In the genomic region with DNA sequence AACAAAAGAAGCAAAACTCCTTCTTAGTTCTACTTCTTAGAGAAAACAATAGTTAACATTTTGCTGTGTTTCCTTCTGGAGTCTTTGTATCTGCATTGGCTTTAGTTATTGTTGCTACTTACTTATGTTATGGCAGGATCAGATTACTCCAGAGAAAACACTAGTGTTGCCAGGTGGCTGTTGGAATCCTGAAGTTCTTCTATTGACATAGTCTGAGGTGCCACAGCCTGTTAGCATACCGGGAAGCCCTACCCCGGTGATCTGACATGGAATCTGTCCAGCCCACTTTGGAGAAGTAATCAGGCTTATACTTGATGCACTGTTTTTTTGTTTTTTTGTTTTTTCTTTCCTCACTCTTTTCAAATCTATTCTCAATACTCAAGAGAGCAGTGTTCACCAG, we compare ENCODE assay signal across 1 cellular context.
TF ChIP-seq lines count a peak whose summit lies in the region.

No MANE protein-coding gene starts in this region.

TF ChIP-seq in GM23338, 12 proteins besides CTCF, POLR2A, EP300 and RAD21 (continued from another document):
- TF ChIP-seq, protein P1, sequence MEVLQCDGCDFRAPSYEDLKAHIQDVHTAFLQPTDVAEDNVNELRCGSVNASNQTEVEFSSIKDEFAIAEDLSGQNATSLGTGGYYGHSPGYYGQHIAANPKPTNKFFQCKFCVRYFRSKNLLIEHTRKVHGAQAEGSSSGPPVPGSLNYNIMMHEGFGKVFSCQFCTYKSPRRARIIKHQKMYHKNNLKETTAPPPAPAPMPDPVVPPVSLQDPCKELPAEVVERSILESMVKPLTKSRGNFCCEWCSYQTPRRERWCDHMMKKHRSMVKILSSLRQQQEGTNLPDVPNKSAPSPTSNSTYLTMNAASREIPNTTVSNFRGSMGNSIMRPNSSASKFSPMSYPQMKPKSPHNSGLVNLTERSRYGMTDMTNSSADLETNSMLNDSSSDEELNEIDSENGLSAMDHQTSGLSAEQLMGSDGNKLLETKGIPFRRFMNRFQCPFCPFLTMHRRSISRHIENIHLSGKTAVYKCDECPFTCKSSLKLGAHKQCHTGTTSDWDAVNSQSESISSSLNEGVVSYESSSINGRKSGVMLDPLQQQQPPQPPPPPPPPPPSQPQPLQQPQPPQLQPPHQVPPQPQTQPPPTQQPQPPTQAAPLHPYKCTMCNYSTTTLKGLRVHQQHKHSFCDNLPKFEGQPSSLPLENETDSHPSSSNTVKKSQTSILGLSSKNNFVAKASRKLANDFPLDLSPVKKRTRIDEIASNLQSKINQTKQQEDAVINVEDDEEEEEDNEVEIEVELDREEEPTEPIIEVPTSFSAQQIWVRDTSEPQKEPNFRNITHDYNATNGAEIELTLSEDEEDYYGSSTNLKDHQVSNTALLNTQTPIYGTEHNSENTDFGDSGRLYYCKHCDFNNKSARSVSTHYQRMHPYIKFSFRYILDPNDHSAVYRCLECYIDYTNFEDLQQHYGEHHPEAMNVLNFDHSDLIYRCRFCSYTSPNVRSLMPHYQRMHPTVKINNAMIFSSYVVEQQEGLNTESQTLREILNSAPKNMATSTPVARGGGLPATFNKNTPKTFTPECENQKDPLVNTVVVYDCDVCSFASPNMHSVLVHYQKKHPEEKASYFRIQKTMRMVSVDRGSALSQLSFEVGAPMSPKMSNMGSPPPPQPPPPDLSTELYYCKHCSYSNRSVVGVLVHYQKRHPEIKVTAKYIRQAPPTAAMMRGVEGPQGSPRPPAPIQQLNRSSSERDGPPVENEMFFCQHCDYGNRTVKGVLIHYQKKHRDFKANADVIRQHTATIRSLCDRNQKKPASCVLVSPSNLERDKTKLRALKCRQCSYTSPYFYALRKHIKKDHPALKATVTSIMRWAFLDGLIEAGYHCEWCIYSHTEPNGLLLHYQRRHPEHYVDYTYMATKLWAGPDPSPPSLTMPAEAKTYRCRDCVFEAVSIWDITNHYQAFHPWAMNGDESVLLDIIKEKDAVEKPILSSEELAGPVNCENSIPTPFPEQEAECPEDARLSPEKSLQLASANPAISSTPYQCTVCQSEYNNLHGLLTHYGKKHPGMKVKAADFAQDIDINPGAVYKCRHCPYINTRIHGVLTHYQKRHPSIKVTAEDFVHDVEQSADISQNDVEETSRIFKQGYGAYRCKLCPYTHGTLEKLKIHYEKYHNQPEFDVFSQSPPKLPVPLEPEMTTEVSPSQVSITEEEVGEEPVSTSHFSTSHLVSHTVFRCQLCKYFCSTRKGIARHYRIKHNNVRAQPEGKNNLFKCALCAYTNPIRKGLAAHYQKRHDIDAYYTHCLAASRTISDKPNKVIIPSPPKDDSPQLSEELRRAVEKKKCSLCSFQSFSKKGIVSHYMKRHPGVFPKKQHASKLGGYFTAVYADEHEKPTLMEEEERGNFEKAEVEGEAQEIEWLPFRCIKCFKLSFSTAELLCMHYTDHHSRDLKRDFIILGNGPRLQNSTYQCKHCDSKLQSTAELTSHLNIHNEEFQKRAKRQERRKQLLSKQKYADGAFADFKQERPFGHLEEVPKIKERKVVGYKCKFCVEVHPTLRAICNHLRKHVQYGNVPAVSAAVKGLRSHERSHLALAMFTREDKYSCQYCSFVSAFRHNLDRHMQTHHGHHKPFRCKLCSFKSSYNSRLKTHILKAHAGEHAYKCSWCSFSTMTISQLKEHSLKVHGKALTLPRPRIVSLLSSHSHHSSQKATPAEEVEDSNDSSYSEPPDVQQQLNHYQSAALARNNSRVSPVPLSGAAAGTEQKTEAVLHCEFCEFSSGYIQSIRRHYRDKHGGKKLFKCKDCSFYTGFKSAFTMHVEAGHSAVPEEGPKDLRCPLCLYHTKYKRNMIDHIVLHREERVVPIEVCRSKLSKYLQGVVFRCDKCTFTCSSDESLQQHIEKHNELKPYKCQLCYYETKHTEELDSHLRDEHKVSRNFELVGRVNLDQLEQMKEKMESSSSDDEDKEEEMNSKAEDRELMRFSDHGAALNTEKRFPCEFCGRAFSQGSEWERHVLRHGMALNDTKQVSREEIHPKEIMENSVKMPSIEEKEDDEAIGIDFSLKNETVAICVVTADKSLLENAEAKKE (CRISPR knock-in tag; IDR thresholded peaks at IDR 0.05), result no peak
- TF ChIP-seq ZNF114 (CRISPR knock-in tag; IDR thresholded peaks at IDR 0.05), result no peak
- TF ChIP-seq EZH2phosphoT487 (IDR thresholded peaks at IDR 0.05; ENCODE audit: unreplicated experiment), result no peak
